Comparison of ENCODE assay signal across 9 cellular contexts in genomic region chr12:54207539-54208267, GRCh38. TPM values are rescaled to one million over a fixed set of nuclear protein-coding genes. Genes with fewer than 3 reads are reported as not detected.
DNase-seq lines count a peak whose midpoint lies in the region; ATAC-seq and TF ChIP-seq lines count a peak whose summit lies in the region.
"Had no signal": no experiment of that assay in that cellular context is flagged by ENCODE, and none has a peak within 500 bp of the region (broad histone marks: within the 10 kb centered on the region; RNA-seq: fewer than 3 reads in every experiment).

No MANE protein-coding gene starts in this region.

- H3K27ac Mint-ChIP-seq in type B pancreatic cell: peak overlapping the region; percentile 61

- H3K27ac ChIP-seq in OCI-LY7 (ENCODE audit: low read depth, low read length, poor library complexity, severe bottlenecking): no peak overlapping the region
- H3K27ac ChIP-seq in osteoblast (ENCODE audit: low read depth, low read length): no peak overlapping the region
- H3K27ac ChIP-seq: skin epidermis had no signal

- H3K79me2 ChIP-seq in OCI-LY7 (ENCODE audit: insufficient read depth, low read depth, low read length) (no peaks in the 10 kb centered on the region), osteoblast (ENCODE audit: insufficient read depth, low read length) (no peaks in the 10 kb centered on the region)

- DNase-seq in SIG-M5 treated with dmso at 0.1 percent for 504 hours (lab: John Stamatoyannopoulos, UW; ENCODE audit: unreplicated experiment): peak; percentile 57
- DNase-seq in SIG-M5 (lab: John Stamatoyannopoulos, UW): no peak
- peak; percentile 84 for DNase-seq in OCI-LY7 (ENCODE audit: low spot score)
- peak; percentile 76 for DNase-seq in activated T-cell treated with anti-CD3 and anti-CD28 coated beads, Interleukin-2, amount 50 U/mL, for 4 hours
- DNase-seq in fibroblast of villous mesenchyme (ENCODE audit: low read depth): peak; percentile 63
- peak; percentile 91 for DNase-seq in osteoblast (ENCODE audit: insufficient read length, low spot score, missing footprints)
- peak; percentile 89 for DNase-seq in type B pancreatic cell (ENCODE audit: extremely low spot score, unreplicated experiment)

- no peaks in the 10 kb centered on the region for H3K9me3 ChIP-seq in OCI-LY7 (ENCODE audit: low read length)
- no peaks in the 10 kb centered on the region for H3K9me3 ChIP-seq in osteoblast (ENCODE audit: low read depth, low read length)

- intact Hi-C loops in OCI-LY7 (cut with micrococcal nuclease; ENCODE audit: unreplicated experiment): loop anchor here (1.0 kb wide), 1 partner anchor 201 kb away; no protein-coding TSS in a partner anchor

- peak; percentile 82 for ATAC-seq in HG03460 (IDR thresholded peaks at IDR 0.05; ENCODE audit: unreplicated experiment)
- ATAC-seq in activated T-cell treated with anti-CD3 and anti-CD28 coated beads, Interleukin-2, amount 50 U/mL, for 4 hours: peak; percentile 88 to 95

- CTCF ChIA-PET in OCI-LY7 (lab: Charles Lee; ENCODE audit: unreplicated experiment): interaction anchor here (0.6 to 1.7 kb wide), 8 partner anchors 9 to 223 kb away, joined by 3 to 6 read pairs (median 3); partner anchors contain the start of gene HOXC10

- no TSS peak for BruUV-seq in OCI-LY7 (replicated peaks; lab: Mats Ljungman, UMichigan)

- H2AFZ ChIP-seq in OCI-LY7 (ENCODE audit: low read length): peak overlapping the region; percentile 60; the same call in 1 of the 2 replicates
- no peak overlapping the region for H2AFZ ChIP-seq in osteoblast (ENCODE audit: low read length)

- H3K4me1 ChIP-seq in OCI-LY7 (ENCODE audit: insufficient read depth, low read length, poor library complexity, severe bottlenecking) (peaks cover 14% of the 10 kb centered on the region), osteoblast (ENCODE audit: insufficient read depth, low read length) (no peaks in the 10 kb centered on the region)

- H3K36me3 ChIP-seq in OCI-LY7 (ENCODE audit: insufficient read depth, low read length) (no peaks in the 10 kb centered on the region), osteoblast (ENCODE audit: insufficient read depth, low read length) (no peaks in the 10 kb centered on the region)

- H3K4me3 Mint-ChIP-seq in activated T-cell treated with anti-CD3 and anti-CD28 coated beads, Interleukin-2, amount 50 U/mL, for 4 hours: no peak overlapping the region
- H3K4me3 Mint-ChIP-seq in type B pancreatic cell: no peak overlapping the region

- H3K4me2 ChIP-seq in OCI-LY7 (ENCODE audit: low read length) (no peak overlapping the region), osteoblast (ENCODE audit: insufficient read depth, low read length) (no peak overlapping the region)

- POLR2A ChIA-PET in OCI-LY7 (lab: Charles Lee): interaction anchor here (0.5 kb wide), 1 partner anchor 191 kb away, joined by 3 read pairs; no protein-coding TSS in a partner anchor

- TF ChIP-seq CTCF in OCI-LY7 (conservative IDR thresholded peaks at IDR 0.05; ENCODE audit: low read length) (peak; percentile 96), fibroblast of villous mesenchyme (IDR thresholded peaks at IDR 0.05; ENCODE audit: insufficient read depth, low read depth, low read length) (peak; percentile 98), osteoblast (IDR thresholded peaks at IDR 0.05; ENCODE audit: extremely low read depth, low read depth, low read length) (peak; percentile 91), type B pancreatic cell (conservative IDR thresholded peaks at IDR 0.05) (peak; percentile 93)

- H3K36me3 Mint-ChIP-seq in activated T-cell treated with anti-CD3 and anti-CD28 coated beads, Interleukin-2, amount 50 U/mL, for 4 hours (ENCODE audit: insufficient read depth): no peaks in the 10 kb centered on the region
- H3K36me3 Mint-ChIP-seq in type B pancreatic cell: no peaks in the 10 kb centered on the region

- H4K20me1 ChIP-seq in OCI-LY7 (ENCODE audit: insufficient read depth, low read length) (no peaks in the 10 kb centered on the region), osteoblast (ENCODE audit: insufficient read depth, low read length) (no peaks in the 10 kb centered on the region)

- H3K4me3 ChIP-seq in OCI-LY7 (ENCODE audit: low read depth, low read length, poor library complexity, severe bottlenecking): no peak overlapping the region
- no peak overlapping the region for H3K4me3 ChIP-seq in fibroblast of villous mesenchyme (ENCODE audit: low read depth, low read length)
- H3K4me3 ChIP-seq in osteoblast (ENCODE audit: insufficient read depth, low read length): no peak overlapping the region
- H3K4me3 ChIP-seq: skin epidermis had no signal

- peaks cover 3% of the 10 kb centered on the region for H3K4me1 Mint-ChIP-seq in activated T-cell treated with anti-CD3 and anti-CD28 coated beads, Interleukin-2, amount 50 U/mL, for 4 hours (ENCODE audit: low read depth)
- H3K4me1 Mint-ChIP-seq in type B pancreatic cell (ENCODE audit: unreplicated experiment): peaks cover 14% of the 10 kb centered on the region

- peaks cover 14% of the 10 kb centered on the region for H3K27me3 ChIP-seq in osteoblast (ENCODE audit: insufficient read depth, low read length)

- no peaks in the 10 kb centered on the region for H3K9me2 ChIP-seq in OCI-LY7 (ENCODE audit: insufficient read depth, low read length)

- peaks cover 36% of the 10 kb centered on the region for H3K27me3 Mint-ChIP-seq in activated T-cell treated with anti-CD3 and anti-CD28 coated beads, Interleukin-2, amount 50 U/mL, for 4 hours (ENCODE audit: low read depth)
- H3K27me3 Mint-ChIP-seq in type B pancreatic cell: peaks cover 60% of the 10 kb centered on the region

- no peaks in the 10 kb centered on the region for H3K9me3 Mint-ChIP-seq in activated T-cell treated with anti-CD3 and anti-CD28 coated beads, Interleukin-2, amount 50 U/mL, for 4 hours
- no peaks in the 10 kb centered on the region for H3K9me3 Mint-ChIP-seq in type B pancreatic cell

RNA-seq across cellular contexts. Expression of gene SMUG1, which starts 18.9 kb away (rescaled TPM):
- 28.2 and 42.5 TPM in 2 replicates for total RNA-seq in OCI-LY7 (2014; rRNA removed; shearing (Covaris generic))
- total RNA-seq in OCI-LY7 (2022) (36.0 and 37.9 TPM in 2 replicates), fibroblast of villous mesenchyme (25.4 and 29.4 TPM in 2 replicates), osteoblast (23.5 and 36.5 TPM in 2 replicates), type B pancreatic cell (ENCODE audit: low replicate concordance) (48.3 and 52.5 TPM in 2 replicates)
- total RNA-seq in activated T-cell treated with anti-CD3 and anti-CD28 coated beads, Interleukin-2, amount 50 U/mL, for 4 hours: 10 to 100 TPM; 14.1 to 19.8 (median 19.2) TPM
